ENCODE assay signal across 8 cellular contexts in genomic region chr10:124354411-124355382, GRCh38.
A peak's percentile ranks its signal among the peaks of the same experiment; 100 is the strongest.
DNase-seq lines count a peak whose midpoint lies in the region; ATAC-seq and TF ChIP-seq lines count a peak whose summit lies in the region.

No MANE protein-coding gene starts in this region.

- no peaks in the 10 kb centered on the region for H4K20me1 ChIP-seq in DOHH2 (ENCODE audit: control insufficient read depth, insufficient read depth, low read depth, low read length)

- peaks cover 4% of the 10 kb centered on the region; the same call in 1 of the 2 replicates for H3K27me3 ChIP-seq in DOHH2 (ENCODE audit: control insufficient read depth, low read length)

- peak; percentile 15 for DNase-seq in NCI-H774 (lab: John Stamatoyannopoulos, UW)
- DNase-seq in activated naive CD4-positive, alpha-beta T cell treated with Interleukin-2 at 50 U/mL for 16 hours = peak; percentile 23
- peak; percentile 77 for DNase-seq in left cardiac atrium
- peak; percentile 82 for DNase-seq in sciatic nerve (ENCODE audit: low spot score)

- H3K27ac ChIP-seq in DOHH2 (ENCODE audit: low read depth, low read length) = no peak overlapping the region
- peak overlapping the region; percentile 46; the same call in 1 of the 2 replicates for H3K27ac ChIP-seq in HEK293 (ENCODE audit: extremely low read depth, low read depth, low read length)

- peak overlapping the region; percentile 66 for H3K4me3 ChIP-seq in DOHH2 (ENCODE audit: low read length)
- H3K4me3 ChIP-seq in HEK293 (ENCODE audit: low read depth, low read length) = peak overlapping the region; percentile 25

- peak; percentile 91 to 98 for ATAC-seq in left cardiac atrium
- ATAC-seq in sciatic nerve = peak; percentile 97
- ATAC-seq in GM18858 (IDR thresholded peaks at IDR 0.05; ENCODE audit: unreplicated experiment) = no peak
- ATAC-seq in GM19035 (IDR thresholded peaks at IDR 0.05; ENCODE audit: unreplicated experiment) = no peak

- peaks cover 10% of the 10 kb centered on the region; the same call in 1 of the 2 replicates for H3K4me1 ChIP-seq in DOHH2 (ENCODE audit: control insufficient read depth, low read length)
- H3K4me1 ChIP-seq in HEK293 (ENCODE audit: control insufficient read depth, insufficient read depth, low read length) = no peaks in the 10 kb centered on the region; the same call in 1 of the 2 replicates

- H3K9me3 ChIP-seq in DOHH2 (ENCODE audit: control insufficient read depth, insufficient read depth, low read length) (no peaks in the 10 kb centered on the region), HEK293 (ENCODE audit: control insufficient read depth, insufficient read depth, low read depth, low read length) (no peaks in the 10 kb centered on the region)

- CTCF ChIA-PET in HEK293 (lab: Yijun Ruan, JAX) = interaction anchor here (0.5 to 1.1 kb wide), 4 partner anchors 36 to 1401 kb away, joined by 3 to 6 read pairs (median 3); no protein-coding TSS in a partner anchor

- H3K36me3 ChIP-seq in DOHH2 (ENCODE audit: control insufficient read depth, low read length) = no peaks in the 10 kb centered on the region
- no peaks in the 10 kb centered on the region for H3K36me3 ChIP-seq in HEK293 (ENCODE audit: control insufficient read depth in 2 of 2, insufficient read depth in 1 of 2, low read length in 2 of 2)

- no peak for TF ChIP-seq CTCF in DOHH2 (IDR thresholded peaks at IDR 0.05; ENCODE audit: low read depth, low read length, poor library complexity, severe bottlenecking)
- TF ChIP-seq CTCF in HEK293 (tag by site-specific recombination; IDR thresholded peaks at IDR 0.05) = no peak

- intact Hi-C loops in left cardiac atrium (cut with DNase I) (no loop called here), sciatic nerve (cut with DNase I) (no loop called here)

- H3K4me2 ChIP-seq in DOHH2 (ENCODE audit: low read length) = peak overlapping the region; percentile 62

- no peaks in the 10 kb centered on the region for H3K79me2 ChIP-seq in DOHH2 (ENCODE audit: control insufficient read depth, low read length)

- H3K9me2 ChIP-seq in DOHH2 (replicated peaks; ENCODE audit: control insufficient read depth, low read length) = no peaks in the 10 kb centered on the region

- POLR2A ChIA-PET in HEK293 (lab: Yijun Ruan, JAX) = interaction anchor here (1.1 kb wide), 1 partner anchor 64 kb away, joined by 3 read pairs; the partner anchor contains the start of gene OAT

- H3F3A ChIP-seq in DOHH2 (ENCODE audit: control insufficient read depth, insufficient read depth) = no peaks in the 10 kb centered on the region

TF ChIP-seq in HEK293, 187 proteins besides CTCF, POLR2A, EP300 and RAD21 (continues in another document):
- peak; percentile 79 for TF ChIP-seq ZEB2 (tag by site-specific recombination; IDR thresholded peaks at IDR 0.05)
- TF ChIP-seq ZNF416 (tag by site-specific recombination; IDR thresholded peaks at IDR 0.05) = no peak
- peak; percentile 55; the same call in 1 of the 2 replicates for TF ChIP-seq OSR2 (tag by site-specific recombination; IDR thresholded peaks at IDR 0.05)
- TF ChIP-seq KLF8 (tag by site-specific recombination; IDR thresholded peaks at IDR 0.05) = 0 out of 2 replicates have a peak, but pooled peaks have one; percentile 18
- TF ChIP-seq ZNF660 (tag by site-specific recombination; IDR thresholded peaks at IDR 0.05) = no peak; the same call in 1 of the 2 replicates
- TF ChIP-seq TRIM28 (IDR thresholded peaks at IDR 0.05; ENCODE audit: borderline replicate concordance, low read length) = peak; percentile 65; the same call in 1 of the 2 replicates
- 0 out of 2 replicates have a peak, but pooled peaks have one; percentile 34 for TF ChIP-seq ZNF843 (tag by site-specific recombination; IDR thresholded peaks at IDR 0.05)
- TF ChIP-seq ZNF585B (tag by site-specific recombination; IDR thresholded peaks at IDR 0.05) = peak; percentile 54
- no peak for TF ChIP-seq ZNF645 (tag by site-specific recombination; IDR thresholded peaks at IDR 0.05)
- peak; percentile 63; the same call in 1 of the 2 replicates for TF ChIP-seq SP7 (tag by site-specific recombination; IDR thresholded peaks at IDR 0.05)
- peak; percentile 20; the same call in 1 of the 2 replicates for TF ChIP-seq IKZF3 (tag by site-specific recombination; IDR thresholded peaks at IDR 0.05)
- TF ChIP-seq ZNF518A (tag by site-specific recombination; conservative IDR thresholded peaks at IDR 0.05; ENCODE audit: low read depth) = 0 out of 2 replicates have a peak, but pooled peaks have one; percentile 53
- TF ChIP-seq ZFHX2 (tag by site-specific recombination; conservative IDR thresholded peaks at IDR 0.05) = peak; percentile 63
- TF ChIP-seq ZBTB26 (tag by site-specific recombination; optimal IDR thresholded peaks at IDR 0.05) = no peak
- no peak for TF ChIP-seq ZNF354C (tag by site-specific recombination; IDR thresholded peaks at IDR 0.05; ENCODE audit: borderline replicate concordance, low read depth)
- TF ChIP-seq KLF10 (tag by site-specific recombination; IDR thresholded peaks at IDR 0.05) = peak; percentile 63
- peak; percentile 50 for TF ChIP-seq FEZF1 (tag by site-specific recombination; IDR thresholded peaks at IDR 0.05)
- TF ChIP-seq ZNF768 (tag by site-specific recombination; IDR thresholded peaks at IDR 0.05) = no peak
- TF ChIP-seq ZXDB (tag by site-specific recombination; IDR thresholded peaks at IDR 0.05) = peak; percentile 62; the same call in 1 of the 2 replicates
- peak; percentile 45; the same call in 1 of the 2 replicates for TF ChIP-seq ZNF629 (tag by site-specific recombination; IDR thresholded peaks at IDR 0.05)
- TF ChIP-seq ZIC2 (tag by site-specific recombination; IDR thresholded peaks at IDR 0.05) = peak; percentile 66
- TF ChIP-seq YY2 (tag by site-specific recombination; IDR thresholded peaks at IDR 0.05) = no peak
- peak; percentile 99 for TF ChIP-seq TCF7L2 (IDR thresholded peaks at IDR 0.05; ENCODE audit: borderline replicate concordance, low read depth, low read length)
- TF ChIP-seq ZNF174 (tag by site-specific recombination; IDR thresholded peaks at IDR 0.05) = no peak
- peak; percentile 80 for TF ChIP-seq ZBTB17 (tag by site-specific recombination; IDR thresholded peaks at IDR 0.05)
- TF ChIP-seq GFI1B (tag by site-specific recombination; IDR thresholded peaks at IDR 0.05) = peak; percentile 59
- no peak for TF ChIP-seq ZNF248 (tag by site-specific recombination; IDR thresholded peaks at IDR 0.05)
- TF ChIP-seq ZNF133 (tag by site-specific recombination; IDR thresholded peaks at IDR 0.05) = no peak

Comparison
In these comparisons a context has a peak if more than half of its experiments do, and no peak if none do; other contexts are left out.
1. DNase-seq: peak in every context shown above with its lines; median percentile 82 in sciatic nerve; 77 in left cardiac atrium; 23 in activated naive CD4-positive, alpha-beta T cell treated with Interleukin-2 at 50 U/mL for 16 hours; 15 in NCI-H774.
2. ATAC-seq: peak in left cardiac atrium (2 of 2) and sciatic nerve (single experiment); none in GM18858 (single experiment) and GM19035 (single experiment).